27 cellular contexts compared by ENCODE assay signal in genomic region chr2:112148477-112148876, GRCh38. TPM values are rescaled to one million over a fixed set of nuclear protein-coding genes. Genes with fewer than 3 reads are reported as not detected.
DNase-seq lines count a peak whose midpoint lies in the region; ATAC-seq and TF ChIP-seq lines count a peak whose summit lies in the region.
"Had no signal": no experiment of that assay in that cellular context is flagged by ENCODE, and none has a peak within 500 bp of the region (broad histone marks: within the 10 kb centered on the region; RNA-seq: fewer than 3 reads in every experiment).

No MANE protein-coding gene starts in this region.

- H3K4me1 Mint-ChIP-seq in endothelial cell (ENCODE audit: unreplicated experiment): peaks cover 8% of the 10 kb centered on the region
- H3K4me1 Mint-ChIP-seq: immature natural killer cell had no signal

- no peaks in the 10 kb centered on the region for H3K9me3 Mint-ChIP-seq in endothelial cell (ENCODE audit: unreplicated experiment)
- H3K9me3 Mint-ChIP-seq: activated T-helper 2 cell treated with anti-CD3 and anti-CD28 coated beads, Interferon-gamma antibody, Interleukin-2, Interleukin-4, amounts not matched to agents 10 μg/mL and 5 μg/mL and 100 μg/mL, durations not matched to agents 14 hours and 24 hours and 36 hours; CD4-positive, CD25-positive, alpha-beta regulatory T cell; IgD-negative memory B cell; immature natural killer cell; nephron had no signal

- ATAC-seq in psoas muscle: no peak
- ATAC-seq: left lung, T-helper 17 cell had no signal

- H3K4me1 ChIP-seq in esophagus muscularis mucosa: no peaks in the 10 kb centered on the region
- H3K4me1 ChIP-seq in psoas muscle: no peaks in the 10 kb centered on the region
- H3K4me1 ChIP-seq: left lung had no signal

- H3K9me3 ChIP-seq in esophagus muscularis mucosa (no peaks in the 10 kb centered on the region), psoas muscle (no peaks in the 10 kb centered on the region)
- H3K9me3 ChIP-seq: left lung, sigmoid colon had no signal

- intact Hi-C loops in esophagus muscularis mucosa (cut with DNase I) (no loop called here), psoas muscle (cut with DNase I) (no loop called here)

- no peaks in the 10 kb centered on the region for H3K36me3 Mint-ChIP-seq in endothelial cell (ENCODE audit: low read depth, unreplicated experiment)
- H3K36me3 Mint-ChIP-seq: CD4-positive, CD25-positive, alpha-beta regulatory T cell; IgD-negative memory B cell; immature natural killer cell had no signal

- peak; percentile 1 for DNase-seq in AG08395 (ENCODE audit: low spot score)
- DNase-seq in GM10248 (ENCODE audit: extremely low spot score): peak; percentile 6
- DNase-seq in esophagus muscularis mucosa (ENCODE audit: extremely low spot score): peak; percentile 78
- no peak for DNase-seq in psoas muscle
- no peak for DNase-seq in stimulated activated CD4-positive, alpha-beta T cell treated with anti-CD3 and anti-CD28 coated beads, Interleukin-2, amount 100 ng/mL, for 48 hours
- DNase-seq in glomerular visceral epithelial cell (ENCODE audit: extremely low spot score): no peak
- DNase-seq in endothelial cell (ENCODE audit: low spot score): no peak
- DNase-seq: activated CD4-positive, alpha-beta T cell treated with anti-CD3 and anti-CD28 coated beads for 4 hours; CD4-positive, CD25-positive, alpha-beta regulatory T cell; DMS 273 treated with DMSO at 0.1 percent for 48 hours; effector CD8-positive, alpha-beta T cell; erythroblast; foreskin melanocyte; hippocampal formation; immature natural killer cell; left lung; NCI-H1105 treated with DMSO at 0.1 percent for 48 hours; NCI-H2029 treated with DMSO at 0.1 percent for 48 hours; NCI-H226; NCI-H748 treated with DMSO at 0.1 percent for 48 hours; sigmoid colon; stimulated activated CD4-positive, alpha-beta T cell treated with anti-CD3 and anti-CD28 coated beads, Interleukin-15, amount 100 ng/mL, for 24 hours; substantia nigra; T-helper 17 cell had no signal

- peaks cover 1% of the 10 kb centered on the region for H3K27me3 Mint-ChIP-seq in endothelial cell (ENCODE audit: unreplicated experiment)

- WGBS in esophagus muscularis mucosa: no CpG with 5 or more reads among the region's 2 CpGs
- WGBS in psoas muscle, 3 donors: 28 to 42% (median 31%) methylated on average over 2 of the region's 2 CpGs

- H3K4me3 ChIP-seq in esophagus muscularis mucosa (no peak overlapping the region), psoas muscle (no peak overlapping the region)
- H3K4me3 ChIP-seq: left lung, sigmoid colon had no signal

- no peak overlapping the region for H3K27ac Mint-ChIP-seq in endothelial cell (ENCODE audit: unreplicated experiment)
- H3K27ac Mint-ChIP-seq: activated T-helper 2 cell treated with anti-CD3 and anti-CD28 coated beads, Interferon-gamma antibody, Interleukin-2, Interleukin-4, amounts not matched to agents 10 μg/mL and 5 μg/mL and 100 μg/mL, durations not matched to agents 14 hours and 24 hours and 36 hours; CD4-positive, CD25-positive, alpha-beta regulatory T cell; IgD-negative memory B cell; T-helper 17 cell had no signal

- CTCF ChIA-PET in GM10248 (lab: Yijun Ruan, JAX): interaction anchor here (1.3 kb wide), 1 partner anchor 16 kb away, joined by 3 read pairs; no protein-coding TSS in a partner anchor

- no peaks in the 10 kb centered on the region for H3K36me3 ChIP-seq in esophagus muscularis mucosa
- H3K36me3 ChIP-seq in psoas muscle (ENCODE audit: insufficient read depth in 1 of 2, low read depth in 1 of 2): no peaks in the 10 kb centered on the region
- H3K36me3 ChIP-seq: left lung, sigmoid colon had no signal

- no peak overlapping the region for H3K4me3 Mint-ChIP-seq in endothelial cell (ENCODE audit: unreplicated experiment)
- H3K4me3 Mint-ChIP-seq: CD4-positive, CD25-positive, alpha-beta regulatory T cell; IgD-negative memory B cell; immature natural killer cell; T-helper 17 cell had no signal

- POLR2A ChIA-PET in GM10248 (lab: Yijun Ruan, JAX): no interaction called here

- TF ChIP-seq EP300 in esophagus muscularis mucosa (IDR thresholded peaks at IDR 0.05): no peak

- H3K27me3 ChIP-seq in esophagus muscularis mucosa (no peaks in the 10 kb centered on the region), psoas muscle (ENCODE audit: insufficient read depth in 3 of 3, low read length in 2 of 3) (peaks cover 0 to 23% (median 0%) of the 10 kb centered on the region in 3 donors)
- H3K27me3 ChIP-seq: left lung, sigmoid colon had no signal

- no peak for TF ChIP-seq POLR2A in esophagus muscularis mucosa (IDR thresholded peaks at IDR 0.05; ENCODE audit: low read depth)

- TF ChIP-seq CTCF in GM10248 (IDR thresholded peaks at IDR 0.05; ENCODE audit: control extremely low read depth, extremely low read depth, low read depth, missing control alignments) (no peak), esophagus muscularis mucosa (IDR thresholded peaks at IDR 0.05) (no peak), psoas muscle (IDR thresholded peaks at IDR 0.05) (no peak), endothelial cell (IDR thresholded peaks at IDR 0.05; ENCODE audit: unreplicated experiment) (no peak)

- H3K27ac ChIP-seq in esophagus muscularis mucosa (replicated peaks in 1 of 4) (no peak overlapping the region), psoas muscle (peak overlapping the region; percentile 30)
- H3K27ac ChIP-seq: left lung, sigmoid colon had no signal

RNA-seq across cellular contexts. Expression of gene FBLN7, which starts 10.3 kb away (rescaled TPM):
- total RNA-seq in esophagus muscularis mucosa (1 to 10 TPM; 1.1 to 2.1 (median 1.8) TPM), psoas muscle (1 to 10 TPM in 1 of 4 donors, under 1 TPM in 3; 0.26 to 1.2 (median 0.80) TPM), endothelial cell (ENCODE audit: unreplicated experiment) (0.36 TPM)
- under 1 TPM; 0.18 to 0.31 (median 0.23) TPM for polyA plus RNA-seq in psoas muscle
- polyA plus RNA-seq: immature natural killer cell had no signal

Comparison
In these comparisons a context has a peak if more than half of its experiments do, and no peak if none do; other contexts are left out.
1. DNase-seq: peak in AG08395 (single experiment), GM10248 (single experiment) and esophagus muscularis mucosa (single experiment); none in psoas muscle (0 of 2), stimulated activated CD4-positive, alpha-beta T cell treated with anti-CD3 and anti-CD28 coated beads, Interleukin-2, amount 100 ng/mL, for 48 hours (0 of 2), glomerular visceral epithelial cell (single experiment) and endothelial cell (single experiment).